1 cellular context compared by ENCODE assay signal in the genomic region with DNA sequence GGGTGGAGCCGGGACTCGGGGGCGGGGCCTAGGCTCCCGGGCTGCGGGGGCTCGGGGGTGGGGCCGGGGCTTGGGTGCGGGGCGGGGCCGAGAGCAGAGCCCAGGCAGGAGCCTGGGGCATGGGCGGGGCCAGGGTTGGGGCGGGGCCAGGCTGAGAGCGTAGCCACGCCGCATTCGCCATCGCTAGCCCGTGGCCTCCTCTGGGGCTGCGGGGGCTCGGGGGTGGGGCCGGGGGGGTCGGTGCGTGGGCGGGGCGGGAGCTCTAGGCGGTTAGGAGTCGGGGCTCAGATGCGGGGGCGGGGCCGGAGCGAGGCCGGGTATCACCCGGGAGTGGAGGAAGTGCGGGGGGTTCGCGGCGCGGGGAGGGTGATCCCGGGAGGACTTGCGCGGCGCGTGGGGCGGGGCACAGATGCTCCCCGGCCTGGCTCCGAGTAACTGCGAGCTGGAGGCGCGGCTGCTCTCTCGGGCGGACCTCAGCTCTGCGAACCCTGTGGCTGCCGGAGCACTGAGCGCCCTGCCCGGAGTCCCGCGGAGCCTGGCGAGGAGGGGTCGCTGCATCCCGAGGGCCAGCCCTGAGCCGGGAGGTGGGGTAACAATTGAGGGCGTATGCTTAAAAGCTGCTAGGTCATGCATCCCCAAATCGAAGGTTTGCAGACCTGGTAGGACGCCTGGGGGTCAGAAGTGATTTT.
TF ChIP-seq lines count a peak whose summit lies in the region.

No MANE protein-coding gene starts in this region.

TF ChIP-seq in HepG2, 621 proteins besides CTCF, POLR2A, EP300 and RAD21 (continued from another document and continues in another):
- TF ChIP-seq, protein P1, sequence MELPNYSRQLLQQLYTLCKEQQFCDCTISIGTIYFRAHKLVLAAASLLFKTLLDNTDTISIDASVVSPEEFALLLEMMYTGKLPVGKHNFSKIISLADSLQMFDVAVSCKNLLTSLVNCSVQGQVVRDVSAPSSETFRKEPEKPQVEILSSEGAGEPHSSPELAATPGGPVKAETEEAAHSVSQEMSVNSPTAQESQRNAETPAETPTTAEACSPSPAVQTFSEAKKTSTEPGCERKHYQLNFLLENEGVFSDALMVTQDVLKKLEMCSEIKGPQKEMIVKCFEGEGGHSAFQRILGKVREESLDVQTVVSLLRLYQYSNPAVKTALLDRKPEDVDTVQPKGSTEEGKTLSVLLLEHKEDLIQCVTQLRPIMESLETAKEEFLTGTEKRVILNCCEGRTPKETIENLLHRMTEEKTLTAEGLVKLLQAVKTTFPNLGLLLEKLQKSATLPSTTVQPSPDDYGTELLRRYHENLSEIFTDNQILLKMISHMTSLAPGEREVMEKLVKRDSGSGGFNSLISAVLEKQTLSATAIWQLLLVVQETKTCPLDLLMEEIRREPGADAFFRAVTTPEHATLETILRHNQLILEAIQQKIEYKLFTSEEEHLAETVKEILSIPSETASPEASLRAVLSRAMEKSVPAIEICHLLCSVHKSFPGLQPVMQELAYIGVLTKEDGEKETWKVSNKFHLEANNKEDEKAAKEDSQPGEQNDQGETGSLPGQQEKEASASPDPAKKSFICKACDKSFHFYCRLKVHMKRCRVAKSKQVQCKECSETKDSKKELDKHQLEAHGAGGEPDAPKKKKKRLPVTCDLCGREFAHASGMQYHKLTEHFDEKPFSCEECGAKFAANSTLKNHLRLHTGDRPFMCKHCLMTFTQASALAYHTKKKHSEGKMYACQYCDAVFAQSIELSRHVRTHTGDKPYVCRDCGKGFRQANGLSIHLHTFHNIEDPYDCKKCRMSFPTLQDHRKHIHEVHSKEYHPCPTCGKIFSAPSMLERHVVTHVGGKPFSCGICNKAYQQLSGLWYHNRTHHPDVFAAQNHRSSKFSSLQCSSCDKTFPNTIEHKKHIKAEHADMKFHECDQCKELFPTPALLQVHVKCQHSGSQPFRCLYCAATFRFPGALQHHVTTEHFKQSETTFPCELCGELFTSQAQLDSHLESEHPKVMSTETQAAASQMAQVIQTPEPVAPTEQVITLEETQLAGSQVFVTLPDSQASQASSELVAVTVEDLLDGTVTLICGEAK (IDR thresholded peaks at IDR 0.05), result no peak
- TF ChIP-seq, protein P1 (CRISPR knock-in tag; IDR thresholded peaks at IDR 0.05), result 0 out of 2 replicates have a peak, but pooled peaks have one; percentile 49
- 0 out of 2 replicates have a peak, but pooled peaks have one; percentile 19 for TF ChIP-seq ZNF782 (CRISPR knock-in tag; IDR thresholded peaks at IDR 0.05; ENCODE audit: borderline replicate concordance)
- TF ChIP-seq, protein P2, sequence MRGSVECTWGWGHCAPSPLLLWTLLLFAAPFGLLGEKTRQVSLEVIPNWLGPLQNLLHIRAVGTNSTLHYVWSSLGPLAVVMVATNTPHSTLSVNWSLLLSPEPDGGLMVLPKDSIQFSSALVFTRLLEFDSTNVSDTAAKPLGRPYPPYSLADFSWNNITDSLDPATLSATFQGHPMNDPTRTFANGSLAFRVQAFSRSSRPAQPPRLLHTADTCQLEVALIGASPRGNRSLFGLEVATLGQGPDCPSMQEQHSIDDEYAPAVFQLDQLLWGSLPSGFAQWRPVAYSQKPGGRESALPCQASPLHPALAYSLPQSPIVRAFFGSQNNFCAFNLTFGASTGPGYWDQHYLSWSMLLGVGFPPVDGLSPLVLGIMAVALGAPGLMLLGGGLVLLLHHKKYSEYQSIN (CRISPR knock-in tag; IDR thresholded peaks at IDR 0.05; ENCODE audit: borderline replicate concordance), result no peak
- 0 out of 2 replicates have a peak, but pooled peaks have one; percentile 53 for TF ChIP-seq KLF6 (CRISPR knock-in tag; IDR thresholded peaks at IDR 0.05)
- TF ChIP-seq CBFB (CRISPR knock-in tag; IDR thresholded peaks at IDR 0.05), result 0 out of 2 replicates have a peak, but pooled peaks have one; percentile 43
- TF ChIP-seq, protein P3, sequence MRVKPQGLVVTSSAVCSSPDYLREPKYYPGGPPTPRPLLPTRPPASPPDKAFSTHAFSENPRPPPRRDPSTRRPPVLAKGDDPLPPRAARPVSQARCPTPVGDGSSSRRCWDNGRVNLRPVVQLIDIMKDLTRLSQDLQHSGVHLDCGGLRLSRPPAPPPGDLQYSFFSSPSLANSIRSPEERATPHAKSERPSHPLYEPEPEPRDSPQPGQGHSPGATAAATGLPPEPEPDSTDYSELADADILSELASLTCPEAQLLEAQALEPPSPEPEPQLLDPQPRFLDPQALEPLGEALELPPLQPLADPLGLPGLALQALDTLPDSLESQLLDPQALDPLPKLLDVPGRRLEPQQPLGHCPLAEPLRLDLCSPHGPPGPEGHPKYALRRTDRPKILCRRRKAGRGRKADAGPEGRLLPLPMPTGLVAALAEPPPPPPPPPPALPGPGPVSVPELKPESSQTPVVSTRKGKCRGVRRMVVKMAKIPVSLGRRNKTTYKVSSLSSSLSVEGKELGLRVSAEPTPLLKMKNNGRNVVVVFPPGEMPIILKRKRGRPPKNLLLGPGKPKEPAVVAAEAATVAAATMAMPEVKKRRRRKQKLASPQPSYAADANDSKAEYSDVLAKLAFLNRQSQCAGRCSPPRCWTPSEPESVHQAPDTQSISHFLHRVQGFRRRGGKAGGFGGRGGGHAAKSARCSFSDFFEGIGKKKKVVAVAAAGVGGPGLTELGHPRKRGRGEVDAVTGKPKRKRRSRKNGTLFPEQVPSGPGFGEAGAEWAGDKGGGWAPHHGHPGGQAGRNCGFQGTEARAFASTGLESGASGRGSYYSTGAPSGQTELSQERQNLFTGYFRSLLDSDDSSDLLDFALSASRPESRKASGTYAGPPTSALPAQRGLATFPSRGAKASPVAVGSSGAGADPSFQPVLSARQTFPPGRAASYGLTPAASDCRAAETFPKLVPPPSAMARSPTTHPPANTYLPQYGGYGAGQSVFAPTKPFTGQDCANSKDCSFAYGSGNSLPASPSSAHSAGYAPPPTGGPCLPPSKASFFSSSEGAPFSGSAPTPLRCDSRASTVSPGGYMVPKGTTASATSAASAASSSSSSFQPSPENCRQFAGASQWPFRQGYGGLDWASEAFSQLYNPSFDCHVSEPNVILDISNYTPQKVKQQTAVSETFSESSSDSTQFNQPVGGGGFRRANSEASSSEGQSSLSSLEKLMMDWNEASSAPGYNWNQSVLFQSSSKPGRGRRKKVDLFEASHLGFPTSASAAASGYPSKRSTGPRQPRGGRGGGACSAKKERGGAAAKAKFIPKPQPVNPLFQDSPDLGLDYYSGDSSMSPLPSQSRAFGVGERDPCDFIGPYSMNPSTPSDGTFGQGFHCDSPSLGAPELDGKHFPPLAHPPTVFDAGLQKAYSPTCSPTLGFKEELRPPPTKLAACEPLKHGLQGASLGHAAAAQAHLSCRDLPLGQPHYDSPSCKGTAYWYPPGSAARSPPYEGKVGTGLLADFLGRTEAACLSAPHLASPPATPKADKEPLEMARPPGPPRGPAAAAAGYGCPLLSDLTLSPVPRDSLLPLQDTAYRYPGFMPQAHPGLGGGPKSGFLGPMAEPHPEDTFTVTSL (CRISPR knock-in tag; IDR thresholded peaks at IDR 0.05; ENCODE audit: borderline replicate concordance), result peak; percentile 54; the same call in 1 of the 2 replicates
- TF ChIP-seq THAP11 (CRISPR knock-in tag; IDR thresholded peaks at IDR 0.05), result peak; percentile 42; the same call in 1 of the 2 replicates
- TF ChIP-seq TBP (CRISPR knock-in tag; IDR thresholded peaks at IDR 0.05), result no peak
- TF ChIP-seq REXO4 (CRISPR knock-in tag; IDR thresholded peaks at IDR 0.05; ENCODE audit: borderline replicate concordance), result no peak
- 0 out of 2 replicates have a peak, but pooled peaks have one; percentile 40 for TF ChIP-seq ZNF772 (CRISPR knock-in tag; IDR thresholded peaks at IDR 0.05)
- TF ChIP-seq HIVEP1 (CRISPR knock-in tag; IDR thresholded peaks at IDR 0.05), result peak; percentile 39; the same call in 1 of the 2 replicates
- peak; percentile 21; the same call in 1 of the 2 replicates for TF ChIP-seq KDM1A (CRISPR knock-in tag; IDR thresholded peaks at IDR 0.05)
- peak; percentile 59; the same call in 1 of the 2 replicates for TF ChIP-seq MED13 (CRISPR knock-in tag; IDR thresholded peaks at IDR 0.05)
- TF ChIP-seq MED8 (CRISPR knock-in tag; IDR thresholded peaks at IDR 0.05; ENCODE audit: insufficient replicate concordance), result no peak
- TF ChIP-seq ZNF331 (CRISPR knock-in tag; IDR thresholded peaks at IDR 0.05), result peak; percentile 80
- TF ChIP-seq YEATS4 (CRISPR knock-in tag; IDR thresholded peaks at IDR 0.05; ENCODE audit: borderline replicate concordance), result 0 out of 2 replicates have a peak, but pooled peaks have one; percentile 34
- TF ChIP-seq ZNF781 (CRISPR knock-in tag; IDR thresholded peaks at IDR 0.05; ENCODE audit: borderline replicate concordance, not compliant biosample characterization), result no peak
- TF ChIP-seq GATAD2A (CRISPR knock-in tag; IDR thresholded peaks at IDR 0.05), result peak; percentile 71
- TF ChIP-seq FOXK1 (CRISPR knock-in tag; IDR thresholded peaks at IDR 0.05; ENCODE audit: borderline replicate concordance, low read depth), result 0 out of 2 replicates have a peak, but pooled peaks have one; percentile 35
- no peak for TF ChIP-seq ZC3H13 (CRISPR knock-in tag; IDR thresholded peaks at IDR 0.05)
- no peak for TF ChIP-seq ZNF496 (CRISPR knock-in tag; IDR thresholded peaks at IDR 0.05; ENCODE audit: insufficient replicate concordance)
- TF ChIP-seq ZSCAN9 (CRISPR knock-in tag; IDR thresholded peaks at IDR 0.05; ENCODE audit: borderline replicate concordance), result no peak
- TF ChIP-seq, protein P4, sequence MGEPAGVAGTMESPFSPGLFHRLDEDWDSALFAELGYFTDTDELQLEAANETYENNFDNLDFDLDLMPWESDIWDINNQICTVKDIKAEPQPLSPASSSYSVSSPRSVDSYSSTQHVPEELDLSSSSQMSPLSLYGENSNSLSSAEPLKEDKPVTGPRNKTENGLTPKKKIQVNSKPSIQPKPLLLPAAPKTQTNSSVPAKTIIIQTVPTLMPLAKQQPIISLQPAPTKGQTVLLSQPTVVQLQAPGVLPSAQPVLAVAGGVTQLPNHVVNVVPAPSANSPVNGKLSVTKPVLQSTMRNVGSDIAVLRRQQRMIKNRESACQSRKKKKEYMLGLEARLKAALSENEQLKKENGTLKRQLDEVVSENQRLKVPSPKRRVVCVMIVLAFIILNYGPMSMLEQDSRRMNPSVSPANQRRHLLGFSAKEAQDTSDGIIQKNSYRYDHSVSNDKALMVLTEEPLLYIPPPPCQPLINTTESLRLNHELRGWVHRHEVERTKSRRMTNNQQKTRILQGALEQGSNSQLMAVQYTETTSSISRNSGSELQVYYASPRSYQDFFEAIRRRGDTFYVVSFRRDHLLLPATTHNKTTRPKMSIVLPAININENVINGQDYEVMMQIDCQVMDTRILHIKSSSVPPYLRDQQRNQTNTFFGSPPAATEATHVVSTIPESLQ (CRISPR knock-in tag; conservative IDR thresholded peaks at IDR 0.05), result 0 out of 2 replicates have a peak, but pooled peaks have one; percentile 44
- TF ChIP-seq TAF15 (IDR thresholded peaks at IDR 0.05; ENCODE audit: low read depth, low read length, poor library complexity, severe bottlenecking), result no peak
- 0 out of 2 replicates have a peak, but pooled peaks have one; percentile 74 for TF ChIP-seq KDM3A (CRISPR knock-in tag; IDR thresholded peaks at IDR 0.05; ENCODE audit: low read depth)
- TF ChIP-seq FOSL2 (CRISPR knock-in tag; IDR thresholded peaks at IDR 0.05), result peak; percentile 37; the same call in 1 of the 2 replicates
- TF ChIP-seq ZNF605 (CRISPR knock-in tag; IDR thresholded peaks at IDR 0.05), result peak; percentile 18; the same call in 1 of the 2 replicates
- no peak for TF ChIP-seq ZNF547 (CRISPR knock-in tag; IDR thresholded peaks at IDR 0.05)
- TF ChIP-seq GABPA (IDR thresholded peaks at IDR 0.05; ENCODE audit: low read depth, low read length), result no peak
- peak; percentile 41 for TF ChIP-seq GABPA (CRISPR knock-in tag; IDR thresholded peaks at IDR 0.05; ENCODE audit: low read depth)
- no peak for TF ChIP-seq ZNF557 (CRISPR knock-in tag; IDR thresholded peaks at IDR 0.05)
- 0 out of 2 replicates have a peak, but pooled peaks have one; percentile 65 for TF ChIP-seq ZNF225 (CRISPR knock-in tag; IDR thresholded peaks at IDR 0.05)
- TF ChIP-seq MTA1 (CRISPR knock-in tag; IDR thresholded peaks at IDR 0.05; ENCODE audit: borderline replicate concordance), result peak; percentile 68; the same call in 1 of the 2 replicates
- peak; percentile 75 for TF ChIP-seq ZNF292 (CRISPR knock-in tag; IDR thresholded peaks at IDR 0.05; ENCODE audit: borderline replicate concordance, low read depth)
- no peak for TF ChIP-seq TRIM24 (CRISPR knock-in tag; IDR thresholded peaks at IDR 0.05)
- TF ChIP-seq, protein P5, sequence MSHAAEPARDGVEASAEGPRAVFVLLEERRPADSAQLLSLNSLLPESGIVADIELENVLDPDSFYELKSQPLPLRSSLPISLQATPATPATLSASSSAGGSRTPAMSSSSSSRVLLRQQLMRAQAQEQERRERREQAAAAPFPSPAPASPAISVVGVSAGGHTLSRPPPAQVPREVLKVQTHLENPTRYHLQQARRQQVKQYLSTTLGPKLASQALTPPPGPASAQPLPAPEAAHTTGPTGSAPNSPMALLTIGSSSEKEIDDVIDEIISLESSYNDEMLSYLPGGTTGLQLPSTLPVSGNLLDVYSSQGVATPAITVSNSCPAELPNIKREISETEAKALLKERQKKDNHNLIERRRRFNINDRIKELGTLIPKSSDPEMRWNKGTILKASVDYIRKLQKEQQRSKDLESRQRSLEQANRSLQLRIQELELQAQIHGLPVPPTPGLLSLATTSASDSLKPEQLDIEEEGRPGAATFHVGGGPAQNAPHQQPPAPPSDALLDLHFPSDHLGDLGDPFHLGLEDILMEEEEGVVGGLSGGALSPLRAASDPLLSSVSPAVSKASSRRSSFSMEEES (CRISPR knock-in tag; IDR thresholded peaks at IDR 0.05), result 0 out of 2 replicates have a peak, but pooled peaks have one; percentile 38
- 0 out of 2 replicates have a peak, but pooled peaks have one; percentile 75 for TF ChIP-seq TSC22D2 (CRISPR knock-in tag; IDR thresholded peaks at IDR 0.05; ENCODE audit: borderline replicate concordance)
- no peak for TF ChIP-seq ZNF510 (CRISPR knock-in tag; IDR thresholded peaks at IDR 0.05; ENCODE audit: low read depth)
